In the genomic region with DNA sequence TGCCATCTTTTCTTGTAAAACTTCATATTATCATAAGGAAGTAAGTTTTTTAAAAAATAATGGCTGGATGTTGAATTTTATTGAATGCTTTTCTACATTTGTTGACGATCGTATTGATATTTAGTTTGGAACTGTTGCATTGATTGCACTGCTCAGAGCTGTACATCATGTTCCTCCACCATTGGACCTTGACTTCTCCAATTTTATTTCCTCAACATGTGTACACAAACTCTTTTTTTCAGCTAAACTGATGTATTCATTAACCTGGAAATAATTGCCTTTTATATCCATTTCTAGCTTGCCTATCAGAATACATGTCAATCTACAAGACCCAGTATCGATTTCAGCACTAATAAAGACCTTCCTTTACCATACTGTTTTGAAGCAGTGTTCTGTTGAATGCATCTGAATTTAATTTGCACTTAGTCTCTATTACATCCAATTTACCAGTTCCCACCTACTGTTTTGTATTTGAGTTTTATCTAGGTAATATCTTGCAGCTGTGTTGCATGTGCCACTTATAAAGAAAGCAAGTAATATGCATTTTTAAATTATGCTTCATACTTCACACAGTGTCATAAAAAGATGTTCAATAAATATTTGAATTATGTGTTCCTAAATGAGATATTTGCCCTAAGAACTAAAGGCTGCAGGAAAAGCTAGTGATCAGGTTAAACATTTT, we compare ENCODE assay signal across 24 cellular contexts. TPM values are rescaled to one million over a fixed set of nuclear protein-coding genes. Genes with fewer than 3 reads are reported as not detected.
DNase-seq lines count a peak whose midpoint lies in the region; ATAC-seq and TF ChIP-seq lines count a peak whose summit lies in the region.
"Had no signal": no experiment of that assay in that cellular context is flagged by ENCODE, and none has a peak within 500 bp of the region (broad histone marks: within the 10 kb centered on the region; RNA-seq: fewer than 3 reads in every experiment).

No MANE protein-coding gene starts in this region.

- TF ChIP-seq CTCF in mucosa of descending colon (IDR thresholded peaks at IDR 0.05) = no peak

- peak; percentile 22 for ATAC-seq in mucosa of descending colon
- no peak for ATAC-seq in GM18511 (IDR thresholded peaks at IDR 0.05; ENCODE audit: unreplicated experiment)
- ATAC-seq: stimulated activated naive B cell treated with anti-CD40 and anti-IgM and Interleukin-4, amounts not matched to agents 10 μg/mL and 1 μg/mL and 100 μg/mL, for 72 hours had no signal

- intact Hi-C loops in mucosa of descending colon (cut with DNase I, micrococcal nuclease) = no loop called here

- no peak overlapping the region for H3K9ac ChIP-seq in SK-N-MC (ENCODE audit: insufficient read length)
- H3K9ac ChIP-seq: KMS-11 had no signal

- H3K36me3 ChIP-seq in SK-N-MC (ENCODE audit: insufficient read depth, low read length) (peaks cover 12% of the 10 kb centered on the region), mucosa of descending colon (ENCODE audit: low read depth) (no peaks in the 10 kb centered on the region)

- peaks cover 11% of the 10 kb centered on the region for H3K4me1 ChIP-seq in mucosa of descending colon (ENCODE audit: low read depth)

- H3K27ac ChIP-seq in SK-N-MC = peak overlapping the region; percentile 67; the same call in 1 of the 2 replicates
- H3K27ac ChIP-seq: KMS-11, upper lobe of left lung had no signal

- H3K4me3 ChIP-seq in SK-N-MC (peak overlapping the region; percentile 60), mucosa of descending colon (no peak overlapping the region)
- H3K4me3 ChIP-seq: upper lobe of left lung had no signal

- DNase-seq in COR-L47 (lab: John Stamatoyannopoulos, UW) (peak; percentile 52), NCI-H146 treated with DMSO at 0.1 percent for 48 hours (lab: John Stamatoyannopoulos, UW; ENCODE audit: unreplicated experiment) (peak; percentile 100), SK-N-MC (ENCODE audit: low read depth, low spot score) (no peak), mucosa of descending colon (no peak), NCI-H524 (lab: John Stamatoyannopoulos, UW) (no peak), DMS114 treated with DMSO at 0.1 percent for 48 hours (lab: John Stamatoyannopoulos, UW; ENCODE audit: unreplicated experiment) (no peak)
- no peak for DNase-seq in activated CD4-positive, CD25-positive, alpha-beta regulatory T cell treated with anti-CD3 and anti-CD28 coated beads, Interleukin-2, amount 50 U/mL, for 72 hours
- DNase-seq: activated CD4-positive, alpha-beta T cell treated with anti-CD3 and anti-CD28 coated beads, Interleukin-2, amount 50 U/mL, for 1 hour; activated effector memory CD4-positive, alpha-beta T cell treated with Interleukin-2 at 50 U/mL for 16 hours; activated T-cell treated with anti-CD3 and anti-CD28 coated beads, Interleukin-2, amount 50 U/mL, for 1 hour; H7; hippocampal formation; mammary epithelial cell; MM.1S; NCI-H1436 treated with DMSO at 0.1 percent for 48 hours; NCI-H2227 treated with DMSO at 0.1 percent for 48 hours; NCI-H526 treated with DMSO at 0.1 percent for 48 hours; SHP77 treated with DMSO at 0.1 percent for 48 hours; stimulated activated naive B cell treated with anti-CD40 and anti-IgM and Interleukin-4, amounts not matched to agents 10 μg/mL and 1 μg/mL and 100 μg/mL, for 72 hours; substantia nigra; SW 1271; upper lobe of left lung had no signal

- H3K9me3 ChIP-seq in SK-N-MC (ENCODE audit: low read depth, low read length) (no peaks in the 10 kb centered on the region), mucosa of descending colon (no peaks in the 10 kb centered on the region)
- H3K9me3 ChIP-seq: upper lobe of left lung had no signal

RNA-seq across cellular contexts. Expression of a gene that starts 5.5 kb away (rescaled TPM):
- total RNA-seq in mucosa of descending colon = 10 to 100 TPM; 29.7 to 35.1 (median 29.9) TPM

RNA-seq across cellular contexts. Expression of a gene that starts 6.2 kb away (rescaled TPM):
- 10 to 100 TPM; 23.0 to 26.7 (median 24.5) TPM for total RNA-seq in mucosa of descending colon

Comparison
In these comparisons a context has a peak if more than half of its experiments do, and no peak if none do; other contexts are left out.
1. DNase-seq: peak in COR-L47 (single experiment) and NCI-H146 treated with DMSO at 0.1 percent for 48 hours (single experiment); none in SK-N-MC (single experiment), mucosa of descending colon (0 of 3), NCI-H524 (0 of 2), activated CD4-positive, CD25-positive, alpha-beta regulatory T cell treated with anti-CD3 and anti-CD28 coated beads, Interleukin-2, amount 50 U/mL, for 72 hours (single experiment) and DMS114 treated with DMSO at 0.1 percent for 48 hours (single experiment).